ENCODE assay signal across 35 cellular contexts in the genomic region with DNA sequence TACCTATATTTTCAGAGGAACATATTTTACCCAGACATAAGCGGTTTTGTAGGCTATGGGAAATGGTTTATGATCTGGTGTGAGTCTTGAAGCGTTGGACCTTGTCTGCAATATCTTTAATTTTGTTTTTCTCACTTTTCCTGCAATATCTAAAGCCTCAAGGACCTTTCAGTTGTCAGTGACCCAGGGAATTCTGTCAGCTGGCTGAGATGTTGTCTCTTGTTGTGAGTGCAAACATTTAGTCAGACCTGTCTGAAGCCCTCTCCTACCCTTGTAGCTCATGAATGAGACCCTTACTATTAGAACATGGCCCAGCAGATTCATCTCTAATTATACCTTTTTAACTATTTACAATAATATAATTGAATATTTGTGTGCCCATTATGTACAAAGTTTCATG.
"Had no signal": no experiment of that assay in that cellular context is flagged by ENCODE, and none has a peak within 500 bp of the region (broad histone marks: within the 10 kb centered on the region; RNA-seq: fewer than 3 reads in every experiment).

No MANE protein-coding gene starts in this region.

- H3K27me3 ChIP-seq: MG63 had no signal

- H3K4me3 ChIP-seq: MG63 had no signal

- DNase-seq: Karpas-422, Kasumi-1, MG63, MM.1S, MV-4-11, NCI-H1048, NCI-H1092, NCI-H1092 treated with DMSO at 0.1 percent for 48 hours, NCI-H1105, NCI-H1105 treated with DMSO at 0.1 percent for 48 hours, NCI-H1417, NCI-H1417 treated with DMSO at 0.1 percent for 48 hours, NCI-H1436, NCI-H1436 treated with DMSO at 0.1 percent for 48 hours, NCI-H146, NCI-H1694, NCI-H1694 treated with DMSO at 0.1 percent for 48 hours, NCI-H187, NCI-H187 treated with DMSO at 0.1 percent for 48 hours, NCI-H1930, NCI-H2029, NCI-H2029 treated with DMSO at 0.1 percent for 48 hours, NCI-H2081, NCI-H2081 treated with DMSO at 0.1 percent for 48 hours, NCI-H2107, NCI-H2171, NCI-H2171 treated with DMSO at 0.1 percent for 48 hours, NCI-H2227 treated with DMSO at 0.1 percent for 48 hours, NCI-H226, NCI-H345, NCI-H446, NCI-H446 treated with DMSO at 0.1 percent for 48 hours, NCI-H510A, NCI-H510A treated with DMSO at 0.1 percent for 48 hours, NCI-H524 had no signal

- H3K9me3 ChIP-seq: MG63 had no signal

- H3K36me3 ChIP-seq: MG63 had no signal
